ENCODE assay signal across 8 cellular contexts in genomic region chr7:102287082-102287464, GRCh38.
A peak's percentile ranks its signal among the peaks of the same experiment; 100 is the strongest.
DNase-seq lines count a peak whose midpoint lies in the region; ATAC-seq and TF ChIP-seq lines count a peak whose summit lies in the region.

No MANE protein-coding gene starts in this region.

- peaks cover 3% of the 10 kb centered on the region for H3K27me3 Mint-ChIP-seq in dendritic cell treated with granulocyte-macrophage colony-stimulating factor and Interleukin-4, amounts not matched to agents 40 ng/mL and 50 ng/mL, for 4 days
- H3K27me3 Mint-ChIP-seq in nephron (ENCODE audit: low read depth) = peaks cover 15% of the 10 kb centered on the region

- peaks cover 16% of the 10 kb centered on the region for H3K36me3 Mint-ChIP-seq in dendritic cell treated with granulocyte-macrophage colony-stimulating factor and Interleukin-4, amounts not matched to agents 40 ng/mL and 50 ng/mL, for 4 days (ENCODE audit: low read depth)
- H3K36me3 Mint-ChIP-seq in nephron (ENCODE audit: low read depth) = no peaks in the 10 kb centered on the region

- no peak for DNase-seq in DMS53 (lab: John Stamatoyannopoulos, UW)
- DNase-seq in activated CD4-positive, alpha-beta T cell treated with anti-CD3 and anti-CD28 coated beads for 1 hour = no peak
- DNase-seq in inferior parietal cortex (ENCODE audit: extremely low spot score) = no peak

- ATAC-seq in GM18861 (IDR thresholded peaks at IDR 0.05; ENCODE audit: unreplicated experiment) = peak; percentile 26
- no peak for ATAC-seq in HG02571 (IDR thresholded peaks at IDR 0.05; ENCODE audit: unreplicated experiment)

- no peak for TF ChIP-seq EP300 in Ishikawa (IDR thresholded peaks at IDR 0.05; ENCODE audit: borderline replicate concordance)

- peak overlapping the region; percentile 79 for H3K4me3 Mint-ChIP-seq in dendritic cell treated with granulocyte-macrophage colony-stimulating factor and Interleukin-4, amounts not matched to agents 40 ng/mL and 50 ng/mL, for 4 days
- peak overlapping the region; percentile 76 to 88 (median 77) for H3K4me3 Mint-ChIP-seq in nephron

- H3K27ac Mint-ChIP-seq in dendritic cell treated with granulocyte-macrophage colony-stimulating factor and Interleukin-4, amounts not matched to agents 40 ng/mL and 50 ng/mL, for 4 days = peak overlapping the region; percentile 65
- H3K27ac Mint-ChIP-seq in nephron = no peak overlapping the region

- intact Hi-C loops in dendritic cell treated with granulocyte-macrophage colony-stimulating factor and Interleukin-4, amounts not matched to agents 40 ng/mL and 50 ng/mL, for 4 days (cut with micrococcal nuclease) = loop anchor here (5.0 kb wide), 1 partner anchor 75 kb away; no protein-coding TSS in a partner anchor

- TF ChIP-seq CTCF in nephron (IDR thresholded peaks at IDR 0.05; ENCODE audit: unreplicated experiment in 3 of 3) = no peak

- TF ChIP-seq RAD21 in Ishikawa (IDR thresholded peaks at IDR 0.05; ENCODE audit: low read depth) = no peak

- H3K4me1 Mint-ChIP-seq in dendritic cell treated with granulocyte-macrophage colony-stimulating factor and Interleukin-4, amounts not matched to agents 40 ng/mL and 50 ng/mL, for 4 days (ENCODE audit: low read depth) = peaks cover 59% of the 10 kb centered on the region
- H3K4me1 Mint-ChIP-seq in nephron = peaks cover 35% of the 10 kb centered on the region

- no peaks in the 10 kb centered on the region for H3K9me3 Mint-ChIP-seq in dendritic cell treated with granulocyte-macrophage colony-stimulating factor and Interleukin-4, amounts not matched to agents 40 ng/mL and 50 ng/mL, for 4 days
- H3K9me3 Mint-ChIP-seq in nephron = no peaks in the 10 kb centered on the region

TF ChIP-seq in Ishikawa, 13 proteins besides CTCF, POLR2A, EP300 and RAD21:
- TF ChIP-seq ZBTB7A (IDR thresholded peaks at IDR 0.05; ENCODE audit: low read depth) (peak; percentile 92), CEBPB (IDR thresholded peaks at IDR 0.05) (no peak)
